In genomic region chr4:56976283-56976877, GRCh38 we compare ENCODE assay signal across 8 cellular contexts.
DNase-seq lines count a peak whose midpoint lies in the region; ATAC-seq and TF ChIP-seq lines count a peak whose summit lies in the region.

No MANE protein-coding gene starts in this region.

- no peak for ATAC-seq in activated naive CD8-positive, alpha-beta T cell treated with anti-CD3 and anti-CD28 coated beads, Interleukin-2, amount 50 U/mL, for 24 hours
- ATAC-seq in GM19455 (IDR thresholded peaks at IDR 0.05; ENCODE audit: unreplicated experiment), result no peak

- peaks cover 2% of the 10 kb centered on the region for H3K27me3 Mint-ChIP-seq in activated naive CD8-positive, alpha-beta T cell treated with anti-CD3 and anti-CD28 coated beads, Interleukin-2, amount 50 U/mL, for 24 hours

- TF ChIP-seq CTCF in HL-60 (IDR thresholded peaks at IDR 0.05; ENCODE audit: insufficient read depth, low read length) (no peak), GM20000 (IDR thresholded peaks at IDR 0.05; ENCODE audit: extremely low read depth, missing control alignments) (no peak)

- H3K9me3 ChIP-seq in stomach smooth muscle (ENCODE audit: control insufficient read depth in 2 of 2, low read length in 2 of 2), result no peaks in the 10 kb centered on the region

- peaks cover 11% of the 10 kb centered on the region for H3K9me3 Mint-ChIP-seq in activated naive CD8-positive, alpha-beta T cell treated with anti-CD3 and anti-CD28 coated beads, Interleukin-2, amount 50 U/mL, for 24 hours

- peaks cover 18% of the 10 kb centered on the region for H3K4me1 ChIP-seq in stomach smooth muscle (ENCODE audit: control insufficient read depth, insufficient read depth, low read length)

- H3K4me3 ChIP-seq in HL-60 (replicated peaks; ENCODE audit: insufficient read depth, low read length) (peak overlapping the region; percentile 100), stomach smooth muscle (ENCODE audit: low read length in 2 of 2) (peak overlapping the region; percentile 95 to 99)

- peak overlapping the region; percentile 82 to 88 for H3K9ac ChIP-seq in stomach smooth muscle (ENCODE audit: low read length in 2 of 2)

- peaks cover 62% of the 10 kb centered on the region for H3K4me1 Mint-ChIP-seq in activated naive CD8-positive, alpha-beta T cell treated with anti-CD3 and anti-CD28 coated beads, Interleukin-2, amount 50 U/mL, for 24 hours

- peaks cover 64% of the 10 kb centered on the region for H3K36me3 Mint-ChIP-seq in activated naive CD8-positive, alpha-beta T cell treated with anti-CD3 and anti-CD28 coated beads, Interleukin-2, amount 50 U/mL, for 24 hours (ENCODE audit: low read depth)

- H3K27ac Mint-ChIP-seq in activated naive CD8-positive, alpha-beta T cell treated with anti-CD3 and anti-CD28 coated beads, Interleukin-2, amount 50 U/mL, for 24 hours, result peak overlapping the region; percentile 78

- peak overlapping the region; percentile 95 for H3K27ac ChIP-seq in HL-60 (replicated peaks)
- no peak overlapping the region for H3K27ac ChIP-seq in stomach smooth muscle (ENCODE audit: low read length)

- H3K27me3 ChIP-seq in HL-60 (ENCODE audit: insufficient read depth, poor library complexity, severe bottlenecking) (no peaks in the 10 kb centered on the region), stomach smooth muscle (ENCODE audit: control insufficient read depth in 1 of 2, insufficient read depth in 2 of 2, low read length in 2 of 2) (no peaks in the 10 kb centered on the region)

- peak overlapping the region; percentile 100 for H3K4me3 Mint-ChIP-seq in activated naive CD8-positive, alpha-beta T cell treated with anti-CD3 and anti-CD28 coated beads, Interleukin-2, amount 50 U/mL, for 24 hours

- DNase-seq in CD1c-positive myeloid dendritic cell (ENCODE audit: extremely low spot score) (peak; percentile 12), HL-60 (ENCODE audit: low read depth in 1 of 2, low spot score in 1 of 2) (peak in 1 of 2 experiments; percentile 8), iPS-NIHi7 (ENCODE audit: extremely low spot score) (peak; percentile 16), GM20000 (ENCODE audit: low spot score) (no peak)
- peak; percentile 19 for DNase-seq in activated naive CD8-positive, alpha-beta T cell treated with anti-CD3 and anti-CD28 coated beads, Interleukin-2, amount 50 U/mL, for 24 hours
- DNase-seq in effector CD8-positive, alpha-beta T cell (lab: John Stamatoyannopoulos, UW), result no peak

- peaks cover 20 to 21% of the 10 kb centered on the region in 2 donors for H3K36me3 ChIP-seq in stomach smooth muscle (ENCODE audit: control insufficient read depth in 2 of 2, insufficient read depth in 2 of 2, low read length in 2 of 2)

Comparison
In these comparisons a context has a peak if more than half of its experiments do, and no peak if none do; other contexts are left out.
1. DNase-seq: peak in CD1c-positive myeloid dendritic cell (single experiment), activated naive CD8-positive, alpha-beta T cell treated with anti-CD3 and anti-CD28 coated beads, Interleukin-2, amount 50 U/mL, for 24 hours (single experiment) and iPS-NIHi7 (single experiment); none in effector CD8-positive, alpha-beta T cell (single experiment) and GM20000 (single experiment).